ENCODE assay signal across 25 cellular contexts in the genomic region with DNA sequence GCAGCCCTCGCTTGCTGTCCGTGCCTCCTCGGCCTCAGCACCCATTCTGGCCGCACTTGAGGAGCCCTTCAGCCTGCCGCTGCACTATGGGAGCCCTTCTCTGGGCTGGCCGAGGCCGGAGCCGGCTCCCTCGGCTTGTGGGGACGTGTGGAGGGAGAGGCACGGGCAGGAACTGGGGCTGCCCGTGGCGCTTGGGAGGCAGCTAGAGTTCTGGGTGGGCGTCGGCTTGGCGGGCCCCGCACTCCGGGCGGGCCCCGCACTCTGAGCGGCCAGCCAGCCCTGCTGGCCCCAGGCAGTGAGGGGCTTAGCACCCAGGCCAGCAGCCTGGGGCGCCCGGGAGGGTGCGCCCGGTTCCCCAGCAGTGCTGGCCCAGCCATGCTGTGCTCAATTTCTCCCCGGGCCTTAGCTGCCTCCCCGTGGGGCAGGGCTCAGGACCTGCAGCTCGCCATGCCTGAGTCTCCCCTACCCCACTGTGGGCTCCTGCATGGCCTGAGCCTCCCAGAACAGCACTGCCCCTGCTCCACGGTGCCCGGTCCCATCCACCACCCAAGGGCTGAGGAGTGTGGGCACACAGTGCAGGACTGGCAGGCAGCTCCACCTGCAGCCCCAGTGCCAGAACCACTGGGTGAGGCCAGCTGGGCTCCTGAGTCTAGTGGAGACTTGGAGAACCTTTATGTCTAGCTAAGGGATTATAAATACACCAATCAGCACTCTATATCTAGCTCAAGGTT.
"Had no signal": no experiment of that assay in that cellular context is flagged by ENCODE, and none has a peak within 500 bp of the region (broad histone marks: within the 10 kb centered on the region; RNA-seq: fewer than 3 reads in every experiment).

No MANE protein-coding gene starts in this region.

- H3K4me1 ChIP-seq: heart right ventricle, left lung, neural progenitor cell, right atrium auricular region, sigmoid colon, stomach, tibial artery, uterus had no signal

- H3K27me3 ChIP-seq: heart right ventricle, left lung, neural progenitor cell, ovary, right atrium auricular region, sigmoid colon, stomach, tibial artery, uterus had no signal

- H3K4me3 ChIP-seq: heart right ventricle, left lung, lung, neural progenitor cell, ovary, right atrium auricular region, sigmoid colon, stomach, thoracic aorta, tibial artery, uterus had no signal

- H3K9me3 ChIP-seq: ovary, right atrium auricular region, sigmoid colon, thoracic aorta, tibial artery, uterus had no signal

- DNase-seq: heart right ventricle; hippocampal formation; left colon; mesendoderm; naive B cell; natural killer cell; nephron progenitor cell; ovary; sigmoid colon; small intestine; stimulated activated CD4-positive, alpha-beta T cell treated with anti-CD3 and anti-CD28 coated beads, Interleukin-1b, Interleukin-23, amount 100 ng/mL, for 48 hours; stimulated activated CD4-positive, alpha-beta T cell treated with anti-CD3 and anti-CD28 coated beads, Interleukin-2, amount 100 ng/mL, for 48 hours; stimulated activated CD4-positive, alpha-beta T cell treated with anti-CD3 and anti-CD28 coated beads, Interleukin-4, amount 100 ng/mL, for 4 hours; stimulated activated CD8-positive, alpha-beta memory T cell treated with anti-CD3 and anti-CD28 coated beads, Interleukin-4, amount 100 ng/mL, for 48 hours; stimulated activated naive B cell treated with anti-CD40 and anti-IgM and Interleukin-4, amounts not matched to agents 10 μg/mL and 1 μg/mL and 100 μg/mL, for 72 hours; stimulated activated naive CD8-positive, alpha-beta T cell treated with anti-CD3 and anti-CD28 coated beads, Interleukin-15, Interleukin-2, amounts not matched to agents 100 U/mL and 50 U/mL, for 24 hours; stomach; tibial artery; trophoblast cell; uterus had no signal

- H3K27ac ChIP-seq: heart right ventricle, left lung, neural progenitor cell, ovary, right atrium auricular region, sigmoid colon, stomach, thoracic aorta, tibial artery, uterus had no signal

- ATAC-seq: heart right ventricle; left colon; left lung; natural killer cell; stimulated activated naive CD8-positive, alpha-beta T cell treated with anti-CD3 and anti-CD28 coated beads, Interleukin-15, Interleukin-2, amounts not matched to agents 100 U/mL and 50 U/mL, for 24 hours had no signal

- H3K4me2 ChIP-seq: neural progenitor cell had no signal

- H3K36me3 ChIP-seq: heart right ventricle, left lung, neural progenitor cell, ovary, right atrium auricular region, sigmoid colon, stomach, thoracic aorta, tibial artery, uterus had no signal

- H2AFZ ChIP-seq: neural progenitor cell had no signal
